21 cellular contexts compared by ENCODE assay signal in genomic region chr2:171167352-171167997, GRCh38.
"Had no signal": no experiment of that assay in that cellular context is flagged by ENCODE, and none has a peak within 500 bp of the region (broad histone marks: within the 10 kb centered on the region; RNA-seq: fewer than 3 reads in every experiment).

No MANE protein-coding gene starts in this region.

- DNase-seq: activated CD4-positive, alpha-beta memory T cell treated with anti-CD3 and anti-CD28 coated beads, Interleukin-2, amount 10 ng/mL, durations not matched to agents 7 days and 5 days; activated effector memory CD4-positive, alpha-beta T cell treated with anti-CD3 and anti-CD28 coated beads, Interleukin-2, amount 50 U/mL, for 16 hours; activated naive CD4-positive, alpha-beta T cell treated with anti-CD3 and anti-CD28 coated beads, Interleukin-2, amount 50 U/mL, for 16 hours; activated naive CD8-positive, alpha-beta T cell treated with anti-CD3 and anti-CD28 coated beads, Interleukin-2, amount 50 U/mL, for 24 hours; anterior cingulate cortex; body of pancreas; effector CD4-positive, alpha-beta T cell; erythroblast; gastrocnemius medialis; head of caudate nucleus; hypothalamus; naive B cell; nucleus accumbens; right cardiac atrium; stimulated activated CD4-positive, alpha-beta T cell treated with anti-CD3 and anti-CD28 coated beads, Interleukin-12 subunit alpha, Interleukin-12 subunit beta, amount 100 ng/mL, for 4 hours; stimulated activated CD4-positive, alpha-beta T cell treated with anti-CD3 and anti-CD28 coated beads, Interleukin-4, amount 100 ng/mL, for 4 hours; substantia nigra; thyroid gland had no signal

- H3K9me3 ChIP-seq: body of pancreas, gastrocnemius medialis, thyroid gland had no signal

- H3K9ac ChIP-seq: parathyroid adenoma had no signal

- H3K27ac ChIP-seq: body of pancreas, gastrocnemius medialis, parathyroid adenoma, thyroid gland, VCaP had no signal

- H3K4me1 ChIP-seq: gastrocnemius medialis, parathyroid adenoma, thyroid gland had no signal

- ATAC-seq: activated CD4-positive, CD25-positive, alpha-beta regulatory T cell treated with anti-CD3 and anti-CD28 coated beads, Interleukin-2, amount 50 U/mL, for 24 hours; activated naive CD8-positive, alpha-beta T cell treated with anti-CD3 and anti-CD28 coated beads, Interleukin-2, amount 50 U/mL, for 24 hours; body of pancreas; gastrocnemius medialis; right cardiac atrium had no signal

- H3K27me3 ChIP-seq: body of pancreas, gastrocnemius medialis, thyroid gland had no signal

- H2AFZ ChIP-seq: parathyroid adenoma had no signal

- H3K4me3 ChIP-seq: body of pancreas, gastrocnemius medialis, thyroid gland had no signal

- H3K36me3 ChIP-seq: gastrocnemius medialis, thyroid gland had no signal
